ENCODE assay signal across 21 cellular contexts in the genomic region with DNA sequence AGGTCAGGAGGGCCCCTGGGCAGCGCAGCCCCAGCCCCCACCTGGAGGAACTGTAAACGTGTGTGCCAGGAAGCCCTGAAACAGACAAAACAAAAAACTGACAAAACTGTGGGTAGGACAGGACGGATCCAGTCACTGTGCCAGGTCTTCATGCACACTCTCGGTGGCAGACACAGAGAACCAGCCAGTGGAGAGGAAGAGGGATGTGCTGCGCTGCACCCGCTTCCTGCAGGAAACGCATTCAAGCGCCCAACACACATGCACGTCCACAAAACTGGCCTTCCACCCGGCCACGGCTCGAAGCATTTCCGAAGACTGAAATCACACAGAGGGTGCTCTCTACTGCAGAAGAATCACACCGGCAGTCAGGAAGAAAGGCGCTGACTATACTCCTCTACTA. TPM values are rescaled to one million over a fixed set of nuclear protein-coding genes. Genes with fewer than 3 reads are reported as not detected.
DNase-seq lines count a peak whose midpoint lies in the region; ATAC-seq and TF ChIP-seq lines count a peak whose summit lies in the region.
"Had no signal": no experiment of that assay in that cellular context is flagged by ENCODE, and none has a peak within 500 bp of the region (broad histone marks: within the 10 kb centered on the region; RNA-seq: fewer than 3 reads in every experiment).

No MANE protein-coding gene starts in this region.

- CTCF ChIA-PET in activated CD4-positive, alpha-beta T cell treated with anti-CD3 and anti-CD28 coated beads for 36 hours (lab: Charles Lee) = no interaction called here

- H3K36me3 Mint-ChIP-seq in activated CD4-positive, alpha-beta T cell treated with anti-CD3 and anti-CD28 coated beads for 36 hours (ENCODE audit: low read depth) = peaks cover 3% of the 10 kb centered on the region
- H3K36me3 Mint-ChIP-seq in activated naive CD8-positive, alpha-beta T cell treated with anti-CD3 and anti-CD28 coated beads, Interleukin-2, amount 10 ng/mL, durations not matched to agents 7 days and 5 days = peaks cover 7% of the 10 kb centered on the region
- H3K36me3 Mint-ChIP-seq in natural killer cell = peaks cover 11% of the 10 kb centered on the region

- H3K4me1 Mint-ChIP-seq in activated CD4-positive, alpha-beta T cell treated with anti-CD3 and anti-CD28 coated beads for 36 hours = peaks cover 23% of the 10 kb centered on the region
- H3K4me1 Mint-ChIP-seq in activated naive CD8-positive, alpha-beta T cell treated with anti-CD3 and anti-CD28 coated beads, Interleukin-2, amount 10 ng/mL, durations not matched to agents 7 days and 5 days = peaks cover 26% of the 10 kb centered on the region
- H3K4me1 Mint-ChIP-seq in natural killer cell = peaks cover 40 to 48% of the 10 kb centered on the region in 2 donors

- H3K27me3 Mint-ChIP-seq in activated CD4-positive, alpha-beta T cell treated with anti-CD3 and anti-CD28 coated beads for 36 hours = no peaks in the 10 kb centered on the region
- H3K27me3 Mint-ChIP-seq in activated naive CD8-positive, alpha-beta T cell treated with anti-CD3 and anti-CD28 coated beads, Interleukin-2, amount 10 ng/mL, durations not matched to agents 7 days and 5 days = no peaks in the 10 kb centered on the region
- H3K27me3 Mint-ChIP-seq in natural killer cell (ENCODE audit: low read depth in 2 of 2) = no peaks in the 10 kb centered on the region
- H3K27me3 Mint-ChIP-seq: brain; stimulated activated memory B cell treated with anti-CD40 and anti-IgM and Interleukin-4, amounts not matched to agents 10 μg/mL and 1 μg/mL and 100 μg/mL, for 72 hours had no signal

- H3K4me3 Mint-ChIP-seq in activated CD4-positive, alpha-beta T cell treated with anti-CD3 and anti-CD28 coated beads for 36 hours = no peak overlapping the region
- H3K4me3 Mint-ChIP-seq in activated naive CD8-positive, alpha-beta T cell treated with anti-CD3 and anti-CD28 coated beads, Interleukin-2, amount 10 ng/mL, durations not matched to agents 7 days and 5 days = peak overlapping the region; percentile 49
- peak overlapping the region; percentile 13 for H3K4me3 Mint-ChIP-seq in natural killer cell
- H3K4me3 Mint-ChIP-seq: brain; GM23338; stimulated activated memory B cell treated with anti-CD40 and anti-IgM and Interleukin-4, amounts not matched to agents 10 μg/mL and 1 μg/mL and 100 μg/mL, for 72 hours had no signal

- no peak for TF ChIP-seq CTCF in natural killer cell (IDR thresholded peaks at IDR 0.05)

- peak overlapping the region; percentile 71 for H3K27ac Mint-ChIP-seq in activated CD4-positive, alpha-beta T cell treated with anti-CD3 and anti-CD28 coated beads for 36 hours
- peak overlapping the region; percentile 72 for H3K27ac Mint-ChIP-seq in activated naive CD8-positive, alpha-beta T cell treated with anti-CD3 and anti-CD28 coated beads, Interleukin-2, amount 10 ng/mL, durations not matched to agents 7 days and 5 days
- H3K27ac Mint-ChIP-seq in natural killer cell = peak overlapping the region; percentile 58 to 59
- H3K27ac Mint-ChIP-seq: GM23338; stimulated activated memory B cell treated with anti-CD40 and anti-IgM and Interleukin-4, amounts not matched to agents 10 μg/mL and 1 μg/mL and 100 μg/mL, for 72 hours had no signal

- intact Hi-C loops in activated CD4-positive, alpha-beta T cell treated with anti-CD3 and anti-CD28 coated beads for 36 hours (cut with DNase I, micrococcal nuclease) = no loop called here
- intact Hi-C loops in natural killer cell (cut with micrococcal nuclease) = no loop called here

- no peaks in the 10 kb centered on the region for H3K9me3 Mint-ChIP-seq in activated CD4-positive, alpha-beta T cell treated with anti-CD3 and anti-CD28 coated beads for 36 hours (ENCODE audit: low read depth)
- no peaks in the 10 kb centered on the region for H3K9me3 Mint-ChIP-seq in activated naive CD8-positive, alpha-beta T cell treated with anti-CD3 and anti-CD28 coated beads, Interleukin-2, amount 10 ng/mL, durations not matched to agents 7 days and 5 days
- no peaks in the 10 kb centered on the region for H3K9me3 Mint-ChIP-seq in natural killer cell
- H3K9me3 Mint-ChIP-seq: brain; GM23338; stimulated activated memory B cell treated with anti-CD40 and anti-IgM and Interleukin-4, amounts not matched to agents 10 μg/mL and 1 μg/mL and 100 μg/mL, for 72 hours had no signal

- peak; percentile 33 for DNase-seq in activated CD4-positive, alpha-beta T cell treated with anti-CD3 and anti-CD28 coated beads for 36 hours
- DNase-seq in activated CD4-positive, alpha-beta T cell treated with anti-CD3 and anti-CD28 coated beads, Interleukin-2, amount 50 U/mL, for 4 hours = no peak
- DNase-seq in KG1 (lab: John Stamatoyannopoulos, UW) (peak; percentile 47), natural killer cell (no peak), AG20443 (ENCODE audit: low spot score) (no peak), SKM-1 (lab: John Stamatoyannopoulos, UW; ENCODE audit: unreplicated experiment) (no peak)
- DNase-seq in activated naive CD8-positive, alpha-beta T cell treated with anti-CD3 and anti-CD28 coated beads, Interleukin-2, amount 10 ng/mL, durations not matched to agents 7 days and 5 days = no peak
- DNase-seq: 8988T, BE2C, mammary epithelial cell, NCI-H1092 treated with DMSO at 0.1 percent for 48 hours, NCI-H2107, NCI-H524 treated with DMSO at 0.1 percent for 48 hours, Right ventricle myocardium superior, transverse colon, WERI-Rb-1 had no signal

- ATAC-seq in activated CD4-positive, alpha-beta T cell treated with anti-CD3 and anti-CD28 coated beads for 36 hours = peak; percentile 84
- peak; percentile 87 for ATAC-seq in activated naive CD8-positive, alpha-beta T cell treated with anti-CD3 and anti-CD28 coated beads, Interleukin-2, amount 10 ng/mL, durations not matched to agents 7 days and 5 days (ENCODE audit: low read depth)
- peak; percentile 31 to 68 (median 40) for ATAC-seq in natural killer cell
- no peak for ATAC-seq in HG02885 (IDR thresholded peaks at IDR 0.05; ENCODE audit: poor library complexity, unreplicated experiment)
- ATAC-seq: sciatic nerve; stimulated activated memory B cell treated with anti-CD40 and anti-IgM and Interleukin-4, amounts not matched to agents 10 μg/mL and 1 μg/mL and 100 μg/mL, for 72 hours had no signal

- POLR2A ChIA-PET in activated CD4-positive, alpha-beta T cell treated with anti-CD3 and anti-CD28 coated beads for 36 hours (lab: Charles Lee) = no interaction called here
- POLR2A ChIA-PET in activated naive CD8-positive, alpha-beta T cell treated with anti-CD3 and anti-CD28 coated beads, Interleukin-2, amount 10 ng/mL, durations not matched to agents 7 days and 5 days (lab: Charles Lee) = no interaction called here

RNA-seq across cellular contexts. Expression of a gene that starts 16.9 kb away (rescaled TPM):
- total RNA-seq in activated CD4-positive, alpha-beta T cell treated with anti-CD3 and anti-CD28 coated beads for 36 hours = 10 to 100 TPM; 20.0 to 28.1 TPM
- 10 to 100 TPM; 49.5 to 50.4 TPM for total RNA-seq in activated naive CD8-positive, alpha-beta T cell treated with anti-CD3 and anti-CD28 coated beads, Interleukin-2, amount 10 ng/mL, durations not matched to agents 7 days and 5 days
- total RNA-seq in natural killer cell = 10 to 100 TPM; 82.4 to 92.7 (median 87.4) TPM

RNA-seq across cellular contexts. Expression of a gene that starts 30.6 kb away (rescaled TPM):
- total RNA-seq in activated CD4-positive, alpha-beta T cell treated with anti-CD3 and anti-CD28 coated beads for 36 hours = 10 to 100 TPM; 30.6 to 32.9 TPM
- total RNA-seq in activated naive CD8-positive, alpha-beta T cell treated with anti-CD3 and anti-CD28 coated beads, Interleukin-2, amount 10 ng/mL, durations not matched to agents 7 days and 5 days = 10 to 100 TPM; 51.6 to 54.7 TPM
- 10 to 100 TPM; 58.4 to 76.5 (median 69.2) TPM for total RNA-seq in natural killer cell

RNA-seq across cellular contexts. Expression of a gene that starts 35.6 kb away (rescaled TPM):
- total RNA-seq in activated CD4-positive, alpha-beta T cell treated with anti-CD3 and anti-CD28 coated beads for 36 hours = 10 to 100 TPM; 18.9 to 23.2 TPM
- 10 to 100 TPM; 49.6 to 51.3 TPM for total RNA-seq in activated naive CD8-positive, alpha-beta T cell treated with anti-CD3 and anti-CD28 coated beads, Interleukin-2, amount 10 ng/mL, durations not matched to agents 7 days and 5 days
- 10 to 100 TPM; 30.9 to 48.7 (median 44.2) TPM for total RNA-seq in natural killer cell

Comparison
In these comparisons a context has a peak if more than half of its experiments do, and no peak if none do; other contexts are left out.
1. DNase-seq: peak in activated CD4-positive, alpha-beta T cell treated with anti-CD3 and anti-CD28 coated beads for 36 hours (single experiment) and KG1 (single experiment); none in activated CD4-positive, alpha-beta T cell treated with anti-CD3 and anti-CD28 coated beads, Interleukin-2, amount 50 U/mL, for 4 hours (0 of 2), activated naive CD8-positive, alpha-beta T cell treated with anti-CD3 and anti-CD28 coated beads, Interleukin-2, amount 10 ng/mL, durations not matched to agents 7 days and 5 days (single experiment), natural killer cell (single experiment), AG20443 (single experiment) and SKM-1 (single experiment).
2. Peak in every context shown above with its lines, with median percentiles within 50 percentile points of each other: H3K27ac Mint-ChIP-seq.